In the genomic region with DNA sequence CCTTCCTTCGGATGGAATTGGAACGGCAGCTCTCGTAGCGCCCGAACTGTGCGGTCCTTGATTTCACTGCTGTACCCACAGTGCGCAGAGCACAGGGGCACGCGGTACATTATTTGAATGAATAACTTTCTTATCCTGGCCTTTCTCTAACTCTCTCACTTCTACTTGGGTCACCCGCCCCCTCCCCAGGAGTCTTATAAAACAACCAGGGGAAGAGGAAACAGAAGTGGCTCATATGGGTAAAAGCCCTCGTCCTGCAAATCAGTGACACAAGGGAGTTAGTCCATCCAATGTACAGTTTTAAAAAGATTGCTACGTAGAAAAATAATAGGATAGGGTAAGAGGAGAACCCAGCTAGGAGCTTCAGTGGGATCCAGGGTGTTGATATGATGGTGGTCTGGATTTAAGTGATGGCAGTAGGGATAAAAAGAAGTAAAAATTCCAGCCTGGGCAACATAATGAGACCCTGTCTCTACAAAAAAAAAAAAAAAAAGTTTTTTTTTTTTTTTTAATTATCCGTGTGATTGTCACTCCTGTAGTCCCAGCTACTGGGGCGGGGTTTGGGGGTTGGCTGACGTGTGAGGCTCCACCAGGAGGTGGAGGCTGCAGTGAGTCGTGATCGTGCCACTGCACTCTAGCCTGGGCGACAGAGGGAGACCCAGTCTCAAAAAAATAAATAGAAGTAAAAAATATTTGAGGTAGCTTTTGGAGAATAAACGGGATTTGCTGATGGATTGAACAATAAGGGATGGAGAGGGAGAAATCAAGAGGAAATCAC, we compare ENCODE assay signal across 1 cellular context.
TF ChIP-seq lines count a peak whose summit lies in the region.

No MANE protein-coding gene starts in this region.

TF ChIP-seq in SK-N-SH treated with all-trans-retinoic acid at 6 μM for 48 hours, 23 proteins besides CTCF, POLR2A, EP300 and RAD21 (continued from another document):
- no peak for TF ChIP-seq PPARA (CRISPR knock-in tag; IDR thresholded peaks at IDR 0.05; ENCODE audit: borderline replicate concordance)
- no peak for TF ChIP-seq OSR1 (CRISPR knock-in tag; IDR thresholded peaks at IDR 0.05)
